ENCODE assay signal across 1 cellular context in the genomic region with DNA sequence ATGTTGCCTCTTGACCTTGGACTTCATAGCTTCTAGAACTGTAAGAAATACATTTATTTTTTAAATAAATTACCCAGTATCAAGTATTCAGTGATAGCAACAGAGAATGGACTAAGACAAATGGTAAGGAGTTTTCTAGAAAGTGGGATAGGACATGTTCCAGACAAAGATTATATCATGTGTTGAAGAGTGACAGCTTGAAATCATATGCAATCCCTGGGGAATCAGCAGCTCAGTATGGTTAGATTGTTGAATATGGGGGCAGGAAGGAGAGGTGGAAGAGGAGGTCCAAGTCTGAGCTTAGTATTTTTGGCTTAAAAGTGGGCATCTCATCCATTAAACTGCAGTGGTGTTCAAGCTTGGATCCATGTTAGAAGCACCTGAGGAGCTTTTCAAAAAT.
TF ChIP-seq lines count a peak whose summit lies in the region.

No MANE protein-coding gene starts in this region.

TF ChIP-seq in GM12878, 131 proteins besides CTCF, POLR2A, EP300 and RAD21:
- TF ChIP-seq, protein P1, sequence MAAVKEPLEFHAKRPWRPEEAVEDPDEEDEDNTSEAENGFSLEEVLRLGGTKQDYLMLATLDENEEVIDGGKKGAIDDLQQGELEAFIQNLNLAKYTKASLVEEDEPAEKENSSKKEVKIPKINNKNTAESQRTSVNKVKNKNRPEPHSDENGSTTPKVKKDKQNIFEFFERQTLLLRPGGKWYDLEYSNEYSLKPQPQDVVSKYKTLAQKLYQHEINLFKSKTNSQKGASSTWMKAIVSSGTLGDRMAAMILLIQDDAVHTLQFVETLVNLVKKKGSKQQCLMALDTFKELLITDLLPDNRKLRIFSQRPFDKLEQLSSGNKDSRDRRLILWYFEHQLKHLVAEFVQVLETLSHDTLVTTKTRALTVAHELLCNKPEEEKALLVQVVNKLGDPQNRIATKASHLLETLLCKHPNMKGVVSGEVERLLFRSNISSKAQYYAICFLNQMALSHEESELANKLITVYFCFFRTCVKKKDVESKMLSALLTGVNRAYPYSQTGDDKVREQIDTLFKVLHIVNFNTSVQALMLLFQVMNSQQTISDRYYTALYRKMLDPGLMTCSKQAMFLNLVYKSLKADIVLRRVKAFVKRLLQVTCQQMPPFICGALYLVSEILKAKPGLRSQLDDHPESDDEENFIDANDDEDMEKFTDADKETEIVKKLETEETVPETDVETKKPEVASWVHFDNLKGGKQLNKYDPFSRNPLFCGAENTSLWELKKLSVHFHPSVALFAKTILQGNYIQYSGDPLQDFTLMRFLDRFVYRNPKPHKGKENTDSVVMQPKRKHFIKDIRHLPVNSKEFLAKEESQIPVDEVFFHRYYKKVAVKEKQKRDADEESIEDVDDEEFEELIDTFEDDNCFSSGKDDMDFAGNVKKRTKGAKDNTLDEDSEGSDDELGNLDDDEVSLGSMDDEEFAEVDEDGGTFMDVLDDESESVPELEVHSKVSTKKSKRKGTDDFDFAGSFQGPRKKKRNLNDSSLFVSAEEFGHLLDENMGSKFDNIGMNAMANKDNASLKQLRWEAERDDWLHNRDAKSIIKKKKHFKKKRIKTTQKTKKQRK (IDR thresholded peaks at IDR 0.05; ENCODE audit: low read depth, low read length): no peak
- TF ChIP-seq, protein P2, sequence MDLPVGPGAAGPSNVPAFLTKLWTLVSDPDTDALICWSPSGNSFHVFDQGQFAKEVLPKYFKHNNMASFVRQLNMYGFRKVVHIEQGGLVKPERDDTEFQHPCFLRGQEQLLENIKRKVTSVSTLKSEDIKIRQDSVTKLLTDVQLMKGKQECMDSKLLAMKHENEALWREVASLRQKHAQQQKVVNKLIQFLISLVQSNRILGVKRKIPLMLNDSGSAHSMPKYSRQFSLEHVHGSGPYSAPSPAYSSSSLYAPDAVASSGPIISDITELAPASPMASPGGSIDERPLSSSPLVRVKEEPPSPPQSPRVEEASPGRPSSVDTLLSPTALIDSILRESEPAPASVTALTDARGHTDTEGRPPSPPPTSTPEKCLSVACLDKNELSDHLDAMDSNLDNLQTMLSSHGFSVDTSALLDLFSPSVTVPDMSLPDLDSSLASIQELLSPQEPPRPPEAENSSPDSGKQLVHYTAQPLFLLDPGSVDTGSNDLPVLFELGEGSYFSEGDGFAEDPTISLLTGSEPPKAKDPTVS (IDR thresholded peaks at IDR 0.05; ENCODE audit: low read depth, low read length): no peak
- TF ChIP-seq MEF2B (IDR thresholded peaks at IDR 0.05; ENCODE audit: partially characterized antibody, poor library complexity, severe bottlenecking) (peak; percentile 59), JUNB (IDR thresholded peaks at IDR 0.05) (no peak), BMI1 (IDR thresholded peaks at IDR 0.05; ENCODE audit: borderline replicate concordance) (no peak), IRF4 (IDR thresholded peaks at IDR 0.05; ENCODE audit: low read depth, low read length) (no peak), STAT1 (conservative IDR thresholded peaks at IDR 0.05) (no peak), JUND (IDR thresholded peaks at IDR 0.05; ENCODE audit: low read depth, low read length) (no peak)
- TF ChIP-seq, protein P3, sequence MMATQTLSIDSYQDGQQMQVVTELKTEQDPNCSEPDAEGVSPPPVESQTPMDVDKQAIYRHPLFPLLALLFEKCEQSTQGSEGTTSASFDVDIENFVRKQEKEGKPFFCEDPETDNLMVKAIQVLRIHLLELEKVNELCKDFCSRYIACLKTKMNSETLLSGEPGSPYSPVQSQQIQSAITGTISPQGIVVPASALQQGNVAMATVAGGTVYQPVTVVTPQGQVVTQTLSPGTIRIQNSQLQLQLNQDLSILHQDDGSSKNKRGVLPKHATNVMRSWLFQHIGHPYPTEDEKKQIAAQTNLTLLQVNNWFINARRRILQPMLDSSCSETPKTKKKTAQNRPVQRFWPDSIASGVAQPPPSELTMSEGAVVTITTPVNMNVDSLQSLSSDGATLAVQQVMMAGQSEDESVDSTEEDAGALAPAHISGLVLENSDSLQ (IDR thresholded peaks at IDR 0.05): peak; percentile 51
